8 cellular contexts compared by ENCODE assay signal in the genomic region with DNA sequence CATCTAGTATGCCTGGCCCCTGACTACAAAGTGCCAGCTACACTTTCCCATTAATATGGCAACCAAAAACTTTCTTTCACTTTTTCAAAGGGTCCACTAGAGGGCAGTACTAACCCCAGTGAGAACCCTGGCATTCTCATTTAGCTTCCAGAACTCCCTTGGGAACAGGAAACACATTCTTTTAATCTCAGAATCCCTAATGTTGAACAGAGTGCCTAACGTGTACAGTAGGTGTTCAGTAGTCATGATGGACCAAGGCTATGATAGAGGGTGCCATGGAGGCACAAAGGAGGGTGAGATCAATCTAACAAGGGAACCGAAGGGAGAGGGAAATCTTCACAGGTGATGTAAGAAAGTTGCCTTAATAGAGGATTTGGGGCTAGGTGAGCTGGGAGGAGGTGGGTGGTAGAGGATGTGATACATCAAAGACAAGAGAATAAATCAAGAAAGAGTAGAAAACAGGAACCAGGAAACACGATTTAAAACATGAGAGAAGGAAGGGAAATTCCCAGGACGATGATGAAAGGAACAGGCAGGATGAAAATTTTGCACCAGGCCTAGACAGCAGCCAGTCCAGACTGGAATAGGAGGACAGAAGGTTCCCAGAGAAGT. TPM values are rescaled to one million over a fixed set of nuclear protein-coding genes. Genes with fewer than 3 reads are reported as not detected.
DNase-seq lines count a peak whose midpoint lies in the region; ATAC-seq, FAIRE-seq and TF ChIP-seq lines count a peak whose summit lies in the region.

No MANE protein-coding gene starts in this region.

- TF ChIP-seq POLR2A in K562 (conservative IDR thresholded peaks at IDR 0.05): no peak

- in situ Hi-C loops in K562 (cut with MboI): no loop called here

- H3K27me3 ChIP-seq in K562 (ENCODE audit: control insufficient read depth in 2 of 2, insufficient read depth in 2 of 2, low read length in 2 of 2) (no peaks in the 10 kb centered on the region), thoracic aorta (replicated peaks; ENCODE audit: insufficient read depth) (no peaks in the 10 kb centered on the region)

- peak; percentile 54 to 77 for TF ChIP-seq RAD21 in K562 (CRISPR knock-in tag; conservative IDR thresholded peaks at IDR 0.05 in 1 of 2, IDR thresholded peaks at IDR 0.05 in 1 of 2)

- intact Hi-C loops in K562 (cut with micrococcal nuclease): loop anchor here (2.0 to 5.0 kb wide), 3 partner anchors 33 to 245 kb away; no protein-coding TSS in a partner anchor

- H3K9me1 ChIP-seq in K562 (ENCODE audit: control insufficient read depth, insufficient read depth, low read length): peaks cover 2% of the 10 kb centered on the region

- no peak overlapping the region for H3K4me3 ChIP-seq in HEK293 (ENCODE audit: low read depth, low read length)
- no peak overlapping the region for H3K4me3 ChIP-seq in K562
- no peak overlapping the region for H3K4me3 ChIP-seq in thoracic aorta

- no peaks in the 10 kb centered on the region for H3K4me1 ChIP-seq in HEK293 (ENCODE audit: control insufficient read depth, insufficient read depth, low read length)
- H3K4me1 ChIP-seq in K562 (replicated peaks in 1 of 2; ENCODE audit: control insufficient read depth in 2 of 2, insufficient read depth in 2 of 2, low read length in 2 of 2): peaks cover 0 to 2% of the 10 kb centered on the region in 2 experiments; a peak in 1 of 5 replicates
- H3K4me1 ChIP-seq in thoracic aorta (ENCODE audit: control insufficient read depth in 1 of 2, low read depth in 2 of 2): peaks cover 15 to 24% of the 10 kb centered on the region in 2 donors

- H3K36me3 ChIP-seq in HEK293 (ENCODE audit: control insufficient read depth in 2 of 2, insufficient read depth in 1 of 2, low read length in 2 of 2) (no peaks in the 10 kb centered on the region), K562 (ENCODE audit: control insufficient read depth, insufficient read depth, low read length) (peaks cover 6% of the 10 kb centered on the region; the same call in 2 of the 3 replicates), thoracic aorta (no peaks in the 10 kb centered on the region)

- TF ChIP-seq CTCF in HEK293 (tag by site-specific recombination; IDR thresholded peaks at IDR 0.05) (peak; percentile 39; the same call in 1 of the 2 replicates), K562 (IDR thresholded peaks at IDR 0.05 in 2 of 3, conservative IDR thresholded peaks at IDR 0.05 in 1 of 3; ENCODE audit: insufficient read depth in 2 of 3, low read depth in 1 of 3, low read length in 3 of 3) (peak; percentile 71 to 83 (median 82)), thoracic aorta (IDR thresholded peaks at IDR 0.05) (peak; percentile 55)

- FAIRE-seq in K562 (lab: Jason Lieb, UNC) (peak; percentile 76), islet of Langerhans (lab: Jason Lieb, UNC) (peak; percentile 53)

- 54% methylated on average over 4 of the region's 4 CpGs for WGBS in K562 (ENCODE audit: insufficient coverage, low coverage, missing lambda C conversion rate)

- H3K27ac ChIP-seq in HEK293 (ENCODE audit: extremely low read depth, low read depth, low read length): no peak overlapping the region
- no peak overlapping the region for H3K27ac ChIP-seq in K562 (ENCODE audit: extremely low read depth, low read depth, low read length)
- H3K27ac ChIP-seq in thoracic aorta: no peak overlapping the region

- POLR2A ChIA-PET in HEK293 (lab: Yijun Ruan, JAX) (interaction anchor here (0.5 to 1.6 kb wide), 4 partner anchors 41 to 156 kb away, joined by 3 to 11 read pairs (median 6); partner anchors contain the start of genes ATF3 and NSL1), K562 (lab: Yijun Ruan, JAX) (interaction anchor here (0.6 to 1.3 kb wide), 5 partner anchors 9 to 369 kb away, joined by 3 to 4 read pairs (median 3); no protein-coding TSS in a partner anchor)

- no peak overlapping the region for H2AFZ ChIP-seq in K562 (ENCODE audit: low read depth, low read length)

- no peak overlapping the region for H3K9ac ChIP-seq in K562 (ENCODE audit: insufficient read depth in 1 of 2, low read depth in 2 of 2, low read length in 2 of 2)

- H3K79me2 ChIP-seq in K562 (ENCODE audit: control insufficient read depth, insufficient read depth, low read length): peaks cover 30% of the 10 kb centered on the region

- no peak overlapping the region for H3K4me2 ChIP-seq in K562 (ENCODE audit: insufficient read depth, low read length)

- TF ChIP-seq EP300 in K562 (IDR thresholded peaks at IDR 0.05; ENCODE audit: low read length): 0 out of 2 replicates have a peak, but pooled peaks have one; percentile 28

- ATAC-seq in K562: peak; percentile 86
- ATAC-seq in thoracic aorta (ENCODE audit: insufficient number of reproducible peaks, low FRiP score, low read depth): no peak
- no peak for ATAC-seq in GM21737 (IDR thresholded peaks at IDR 0.05; ENCODE audit: unreplicated experiment)

- BruUV-seq in K562 (replicated peaks; lab: Mats Ljungman, UMichigan): no TSS peak

- CTCF ChIA-PET in HEK293 (lab: Yijun Ruan, JAX): interaction anchor here (0.6 to 5.7 kb wide), 41 partner anchors 9 to 837 kb away, joined by 3 to 73 read pairs (median 4); no protein-coding TSS in a partner anchor
- CTCF ChIA-PET in K562 (lab: Yijun Ruan, JAX; ENCODE audit: low intra/inter-chr PET ratio): interaction anchor here (0.8 to 1.8 kb wide), 3 partner anchors 31 to 321 kb away, joined by 3 to 5 read pairs (median 4); no protein-coding TSS in a partner anchor

- H3K9me3 ChIP-seq in HEK293 (ENCODE audit: control insufficient read depth, insufficient read depth, low read depth, low read length) (no peaks in the 10 kb centered on the region), K562 (replicated peaks; ENCODE audit: control insufficient read depth, insufficient read depth, low read depth, low read length) (no peaks in the 10 kb centered on the region), thoracic aorta (no peaks in the 10 kb centered on the region)

- peaks cover 4% of the 10 kb centered on the region; the same call in 1 of the 2 replicates for H4K20me1 ChIP-seq in K562 (replicated peaks; ENCODE audit: control insufficient read depth, insufficient read depth, low read length)

- DNase-seq in DMS 273 (lab: John Stamatoyannopoulos, UW; ENCODE audit: unreplicated experiment) (peak; percentile 80), NCI-H526 treated with DMSO at 0.1 percent for 48 hours (lab: John Stamatoyannopoulos, UW) (peak; percentile 7), K562 (ENCODE audit: extremely low read depth in 1 of 4, low spot score in 3 of 4) (peak; percentile 64 to 68 (median 67)), thoracic aorta (ENCODE audit: low spot score) (no peak)
- no peak for DNase-seq in activated naive CD4-positive, alpha-beta T cell (lab: John Stamatoyannopoulos, UW)

RNA-seq across cellular contexts. Expression of gene NSL1, which starts 41.5 kb away (rescaled TPM):
- 68.3 and 152 TPM in 2 replicates for total RNA-seq in K562 (2011; cell fraction: chromatin; rRNA removed; ENCODE audit: low replicate concordance)
- total RNA-seq in K562 (2011; cell fraction: nucleolus; rRNA removed): 51.7 and 54.7 TPM in 2 replicates
- 109 and 198 TPM in 2 replicates for total RNA-seq in K562 (2011; cell fraction: nucleoplasm; rRNA removed)
- total RNA-seq in K562 (2014; rRNA removed) (52.7 and 56.0 TPM in 2 replicates), K562 (2014; rRNA removed; fragmentation: Illumina TruSeq; extraction: Trizol) (54.8 and 58.5 TPM in 2 replicates), K562 (2015; rRNA removed; fragmentation: Illumina TruSeq; extraction: Trizol) (51.9 and 53.5 TPM in 2 replicates), K562 (2021) (59.1 and 65.4 TPM in 2 replicates), thoracic aorta (10 to 100 TPM; 43.2 to 44.3 TPM)
- polyA plus RNA-seq in K562 (2011; rRNA removed) (52.3 and 79.7 TPM in 2 replicates), K562 (2014; fragmentation: Illumina TruSeq; extraction: Trizol) (57.7 and 63.6 TPM in 2 replicates), K562 (2014; fragmentation: Nextera tagmentation; extraction: Ambion mirVana) (100 to 1,000 TPM in 1 of 2 experiments, 10 to 100 TPM in 1; 85.9 to 105 TPM), K562 (2014; rRNA removed) (74.0 and 108 TPM in 2 replicates)
- 41.6 and 68.1 TPM in 2 replicates for polyA plus RNA-seq in K562 (2011; cell fraction: cytosol; rRNA removed)
- polyA plus RNA-seq in K562 (2011; cell fraction: nucleus; rRNA removed): 28.7 and 32.7 TPM in 2 replicates
- polyA plus RNA-seq in K562 (2012): 42.5 and 47.5 TPM in 2 replicates
- 41.2 and 43.1 TPM in 2 replicates for polyA minus RNA-seq in K562 (2011; rRNA and poly(A)+ RNA removed)
- 23.0 and 28.3 TPM in 2 replicates for polyA minus RNA-seq in K562 (2011; cell fraction: cytosol; rRNA and poly(A)+ RNA removed)
- 43.8 and 74.5 TPM in 2 replicates for polyA minus RNA-seq in K562 (2011; cell fraction: nucleus; rRNA and poly(A)+ RNA removed)

RNA-seq across cellular contexts. Expression of gene TATDN3, which starts 41.7 kb away (rescaled TPM):
- total RNA-seq in K562 (2011; cell fraction: chromatin; rRNA removed; ENCODE audit: low replicate concordance): 26.3 and 65.1 TPM in 2 replicates
- total RNA-seq in K562 (2011; cell fraction: nucleolus; rRNA removed): 14.8 and 16.3 TPM in 2 replicates
- 28.2 and 42.8 TPM in 2 replicates for total RNA-seq in K562 (2011; cell fraction: nucleoplasm; rRNA removed)
- 18.3 and 19.0 TPM in 2 replicates for total RNA-seq in K562 (2014; rRNA removed)
- total RNA-seq in K562 (2014; rRNA removed; fragmentation: Illumina TruSeq; extraction: Trizol): 33.3 and 41.3 TPM in 2 replicates
- total RNA-seq in K562 (2015; rRNA removed; fragmentation: Illumina TruSeq; extraction: Trizol): 20.1 and 21.3 TPM in 2 replicates
- total RNA-seq in K562 (2021): 24.5 and 28.2 TPM in 2 replicates
- polyA plus RNA-seq in K562 (2011; rRNA removed): 35.0 and 46.9 TPM in 2 replicates
- polyA plus RNA-seq in K562 (2011; cell fraction: cytosol; rRNA removed): 9.9 and 17.6 TPM in 2 replicates
- polyA plus RNA-seq in K562 (2011; cell fraction: nucleus; rRNA removed): 11.3 and 14.2 TPM in 2 replicates
- polyA plus RNA-seq in K562 (2012): 20.2 and 29.8 TPM in 2 replicates
- 22.8 and 26.8 TPM in 2 replicates for polyA plus RNA-seq in K562 (2014; fragmentation: Illumina TruSeq; extraction: Trizol)
- polyA plus RNA-seq in K562 (2014; fragmentation: Nextera tagmentation; extraction: Ambion mirVana): 10 to 100 TPM; 68.1 to 79.9 TPM
- polyA plus RNA-seq in K562 (2014; rRNA removed): 25.0 and 25.2 TPM in 2 replicates
- polyA minus RNA-seq in K562 (2011; rRNA and poly(A)+ RNA removed): 34.8 and 38.7 TPM in 2 replicates
- polyA minus RNA-seq in K562 (2011; cell fraction: cytosol; rRNA and poly(A)+ RNA removed): 7.4 and 12.8 TPM in 2 replicates
- polyA minus RNA-seq in K562 (2011; cell fraction: nucleus; rRNA and poly(A)+ RNA removed): 9.4 and 18.4 TPM in 2 replicates
- 1 to 10 TPM; 8.1 to 8.9 TPM for total RNA-seq in thoracic aorta

RNA-seq across cellular contexts. Expression of gene BATF3, which starts 50.4 kb away (rescaled TPM):
- 1.7 and 2.4 TPM in 2 replicates for total RNA-seq in K562 (2011; cell fraction: chromatin; rRNA removed; ENCODE audit: low replicate concordance)
- total RNA-seq in K562 (2011; cell fraction: nucleolus; rRNA removed): 1.3 and 1.6 TPM in 2 replicates
- 1.2 and 2.6 TPM in 2 replicates for total RNA-seq in K562 (2011; cell fraction: nucleoplasm; rRNA removed)
- 3.4 and 3.6 TPM in 2 replicates for total RNA-seq in K562 (2014; rRNA removed)
- total RNA-seq in K562 (2014; rRNA removed; fragmentation: Illumina TruSeq; extraction: Trizol): 0.96 and 1.1 TPM in 2 replicates
- 0.40 and 0.57 TPM in 2 replicates for total RNA-seq in K562 (2015; rRNA removed; fragmentation: Illumina TruSeq; extraction: Trizol)
- 2.0 and 3.8 TPM in 2 replicates for total RNA-seq in K562 (2021)
- 0.93 and 2.0 TPM in 2 replicates for polyA plus RNA-seq in K562 (2011; rRNA removed)
- polyA plus RNA-seq in K562 (2011; cell fraction: cytosol; rRNA removed): 0.68 and 4.4 TPM in 2 replicates
- 0.48 and 0.71 TPM in 2 replicates for polyA plus RNA-seq in K562 (2011; cell fraction: nucleus; rRNA removed)
- polyA plus RNA-seq in K562 (2012): 1.9 and 8.3 TPM in 2 replicates
- 2.7 and 3.1 TPM in 2 replicates for polyA plus RNA-seq in K562 (2014; fragmentation: Illumina TruSeq; extraction: Trizol)
- polyA plus RNA-seq in K562 (2014; fragmentation: Nextera tagmentation; extraction: Ambion mirVana): under 1 TPM; 0.51 to 0.57 TPM
- 3.8 and 5.2 TPM in 2 replicates for polyA plus RNA-seq in K562 (2014; rRNA removed)
- 0.18 and 0.25 TPM in 2 replicates for polyA minus RNA-seq in K562 (2011; rRNA and poly(A)+ RNA removed)
- 1.1 TPM in 1 of 2 replicates, not detected in the other for polyA minus RNA-seq in K562 (2011; cell fraction: cytosol; rRNA and poly(A)+ RNA removed)
- polyA minus RNA-seq in K562 (2011; cell fraction: nucleus; rRNA and poly(A)+ RNA removed): 0.11 and 0.54 TPM in 2 replicates
- total RNA-seq in thoracic aorta: 10 to 100 TPM in 1 of 2 donors, 1 to 10 TPM in 1; 2.2 to 26.6 TPM

Comparison
In these comparisons a context has a peak if more than half of its experiments do, and no peak if none do; other contexts are left out.
1. DNase-seq: peak in DMS 273 (single experiment), NCI-H526 treated with DMSO at 0.1 percent for 48 hours (single experiment) and K562 (4 of 4); none in thoracic aorta (single experiment) and activated naive CD4-positive, alpha-beta T cell (0 of 4).
2. Peak in every context shown above with its lines, with median percentiles within 50 percentile points of each other: CTCF ChIP-seq.